ENCODE assay signal across 8 cellular contexts in genomic region chr22:46250035-46250782, GRCh38. TPM values are rescaled to one million over a fixed set of nuclear protein-coding genes. Genes with fewer than 3 reads are reported as not detected.
A peak's percentile ranks its signal among the peaks of the same experiment; 100 is the strongest.
DNase-seq lines count a peak whose midpoint lies in the region; ATAC-seq and TF ChIP-seq lines count a peak whose summit lies in the region.

A gene with protein sequence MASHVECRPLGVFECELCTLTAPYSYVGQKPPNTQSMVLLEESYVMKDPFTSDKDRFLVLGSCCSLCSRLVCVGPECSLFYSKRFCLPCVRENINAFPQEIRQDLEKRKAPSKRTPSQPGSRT (minus strand): TSS chr22:46250293. CDS start chr22:46248284, 2,009 bp downstream.

- no peaks in the 10 kb centered on the region for H3K9me3 Mint-ChIP-seq in activated B cell treated with CpG ODN at 0.5 μM for 24 hours

- no peaks in the 10 kb centered on the region for H3K27me3 Mint-ChIP-seq in activated B cell treated with CpG ODN at 0.5 μM for 24 hours

- DNase-seq in ACHN: peak; percentile 84
- peak; percentile 86 for DNase-seq in NCI-H2171 treated with DMSO at 0.1 percent for 48 hours (lab: John Stamatoyannopoulos, UW)
- DNase-seq in activated B cell treated with CpG ODN at 0.5 μM for 24 hours: peak; percentile 93
- DNase-seq in central memory CD4-positive, alpha-beta T cell: peak; percentile 89
- DNase-seq in iris pigment epithelial cell (ENCODE audit: low read depth): peak; percentile 80
- peak; percentile 92 for DNase-seq in stimulated activated CD4-positive, alpha-beta T cell treated with anti-CD3 and anti-CD28 coated beads, Interleukin-12 subunit alpha, Interleukin-12 subunit beta, amount 100 ng/mL, for 4 hours

- peak within 1 kb of the TSS; percentile 87 for H3K4me3 Mint-ChIP-seq in activated B cell treated with CpG ODN at 0.5 μM for 24 hours

- POLR2A ChIA-PET in activated B cell treated with CpG ODN at 0.5 μM for 24 hours (lab: Charles Lee): interaction anchor here (0.8 to 3.1 kb wide), 11 partner anchors 10 to 237 kb away, joined by 3 to 29 read pairs (median 5); partner anchors contain the start of genes GTSE1, PPARA, TRMU and TTC38

- H3K36me3 Mint-ChIP-seq in activated B cell treated with CpG ODN at 0.5 μM for 24 hours (ENCODE audit: low read depth): peaks cover 11% of the 10 kb centered on the region

- intact Hi-C loops in activated B cell treated with CpG ODN at 0.5 μM for 24 hours (cut with micrococcal nuclease): loop anchor here (1.0 to 5.0 kb wide), 4 partner anchors 17 to 98 kb away; partner anchors contain the start of genes GTSE1, PPARA and TRMU

- in situ Hi-C loops in ACHN (cut with HindIII; ENCODE audit: low pct_ligation_motif_present, low pct_unique_long_range_greater_than_20kb, low sequenced_read_pairs): no loop called here

- TF ChIP-seq CTCF in activated B cell treated with CpG ODN at 0.5 μM for 24 hours (IDR thresholded peaks at IDR 0.05): no peak

- ATAC-seq in GM18520 (IDR thresholded peaks at IDR 0.05; ENCODE audit: unreplicated experiment): peak; percentile 78
- peak; percentile 46 for ATAC-seq in HG03060 (IDR thresholded peaks at IDR 0.05; ENCODE audit: low read depth, unreplicated experiment)
- ATAC-seq in activated B cell treated with CpG ODN at 0.5 μM for 24 hours (ENCODE audit: low read depth): peak; percentile 96

- peak within 1 kb of the TSS; percentile 79 for H3K27ac Mint-ChIP-seq in activated B cell treated with CpG ODN at 0.5 μM for 24 hours

- CTCF ChIA-PET in activated B cell treated with CpG ODN at 0.5 μM for 24 hours (lab: Charles Lee): interaction anchor here (1.1 to 1.7 kb wide), 3 partner anchors 9 to 63 kb away, joined by 3 to 4 read pairs (median 3); partner anchors contain the start of gene TTC38

- H3K4me1 Mint-ChIP-seq in activated B cell treated with CpG ODN at 0.5 μM for 24 hours: peaks cover 18% of the 10 kb centered on the region

RNA-seq across cellular contexts. Expression of the gene that starts here (rescaled TPM):
- 10.3 and 14.3 TPM in 2 replicates for total RNA-seq in activated B cell treated with CpG ODN at 0.5 μM for 24 hours

Comparison
In these comparisons a context has a peak if more than half of its experiments do, and no peak if none do; other contexts are left out.
1. Peak in every context shown above with its lines: DNase-seq and ATAC-seq.
2. ATAC-seq: peak in every context shown above with its lines; median percentile 96 in activated B cell treated with CpG ODN at 0.5 μM for 24 hours; 78 in GM18520; 46 in HG03060.